23 cellular contexts compared by ENCODE assay signal in the genomic region with DNA sequence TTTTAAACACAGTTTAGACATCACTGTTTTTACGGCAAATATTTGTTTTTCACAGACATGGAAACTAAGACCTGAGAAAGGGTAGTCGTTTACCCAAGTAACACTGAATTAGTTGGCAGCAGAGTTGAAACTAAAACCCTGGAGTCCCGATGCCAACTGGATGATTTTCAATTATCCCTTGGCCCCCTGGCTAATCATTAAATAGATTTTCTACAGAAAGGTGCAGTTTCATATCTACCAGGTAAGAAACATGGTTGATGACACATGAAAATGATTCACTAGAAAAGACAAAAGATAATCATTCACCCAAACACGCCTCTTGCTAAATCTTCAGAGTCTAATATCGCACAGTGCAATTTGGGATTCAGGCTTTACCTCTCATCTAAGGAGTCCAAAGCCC.
DNase-seq lines count a peak whose midpoint lies in the region; ATAC-seq and TF ChIP-seq lines count a peak whose summit lies in the region.
"Had no signal": no experiment of that assay in that cellular context is flagged by ENCODE, and none has a peak within 500 bp of the region (broad histone marks: within the 10 kb centered on the region; RNA-seq: fewer than 3 reads in every experiment).

No MANE protein-coding gene starts in this region.

- no peaks in the 10 kb centered on the region for H3K36me3 ChIP-seq in Caco-2 (ENCODE audit: control insufficient read depth, insufficient read depth, low read length)
- no peaks in the 10 kb centered on the region for H3K36me3 ChIP-seq in HUES48 (ENCODE audit: control insufficient read depth, insufficient read depth, low read length)
- H3K36me3 ChIP-seq in heart left ventricle: no peaks in the 10 kb centered on the region
- H3K36me3 ChIP-seq: BE2C had no signal

- H3K27me3 Mint-ChIP-seq in Caco-2 (ENCODE audit: insufficient read depth, unreplicated experiment): no peaks in the 10 kb centered on the region
- H3K27me3 Mint-ChIP-seq: activated CD4-positive, alpha-beta T cell treated with anti-CD3 and anti-CD28 coated beads, Interleukin-2, amount 10 ng/mL, durations not matched to agents 7 days and 5 days; activated CD8-positive, alpha-beta memory T cell treated with anti-CD3 and anti-CD28 coated beads, Interleukin-2, amount 10 ng/mL, durations not matched to agents 7 days and 5 days; activated naive CD4-positive, alpha-beta T cell treated with anti-CD3 and anti-CD28 coated beads, Interleukin-2, amount 50 U/mL, for 24 hours; IgD-negative memory B cell; T-helper 17 cell had no signal

- DNase-seq in Caco-2: no peak
- peak; percentile 46 for DNase-seq in glomerular visceral epithelial cell (ENCODE audit: extremely low spot score)
- no peak for DNase-seq in retina
- no peak for DNase-seq in heart left ventricle
- DNase-seq in NCI-H524 (lab: John Stamatoyannopoulos, UW): no peak
- no peak for DNase-seq in activated naive CD4-positive, alpha-beta T cell treated with anti-CD3 and anti-CD28 coated beads, Interleukin-2, amount 50 U/mL, for 16 hours
- DNase-seq: activated CD4-positive, alpha-beta T cell treated with anti-CD3 and anti-CD28 coated beads, Interleukin-2, amount 10 ng/mL, durations not matched to agents 7 days and 5 days; activated CD8-positive, alpha-beta memory T cell treated with anti-CD3 and anti-CD28 coated beads, Interleukin-2, amount 10 ng/mL, durations not matched to agents 7 days and 5 days; BE2C; dorsolateral prefrontal cortex; erythroblast; islet precursor cell; NCI-H1417 treated with DMSO at 0.1 percent for 48 hours; NCI-H524 treated with DMSO at 0.1 percent for 48 hours; posterior cingulate gyrus; RPMI8226; T-helper 17 cell had no signal

- H3K27ac ChIP-seq in HUES48 (ENCODE audit: low read depth, low read length) (peak overlapping the region; percentile 32), heart left ventricle (no peak overlapping the region)
- H3K27ac ChIP-seq: dorsolateral prefrontal cortex, HL-60, SK-N-MC had no signal

- ATAC-seq in GM21423 (IDR thresholded peaks at IDR 0.05; ENCODE audit: unreplicated experiment): peak; percentile 28
- no peak for ATAC-seq in heart left ventricle
- ATAC-seq: activated CD8-positive, alpha-beta memory T cell treated with anti-CD3 and anti-CD28 coated beads, Interleukin-2, amount 10 ng/mL, durations not matched to agents 7 days and 5 days; T-helper 17 cell had no signal

- TF ChIP-seq POLR2A in heart left ventricle (IDR thresholded peaks at IDR 0.05): no peak

- H3K4me3 ChIP-seq in Caco-2 (ENCODE audit: low read depth, low read length) (no peak overlapping the region), HUES48 (ENCODE audit: low read depth, low read length) (no peak overlapping the region), heart left ventricle (no peak overlapping the region)
- H3K4me3 ChIP-seq: dorsolateral prefrontal cortex, SK-N-MC had no signal

- TF ChIP-seq CTCF in Caco-2 (IDR thresholded peaks at IDR 0.05; ENCODE audit: insufficient read depth in 1 of 2, low read depth in 1 of 2, low read length in 1 of 2, severe bottlenecking in 1 of 2, unreplicated experiment in 1 of 2) (no peak), heart left ventricle (IDR thresholded peaks at IDR 0.05) (no peak)

- H3K36me3 Mint-ChIP-seq in Caco-2 (ENCODE audit: insufficient read depth, unreplicated experiment): no peaks in the 10 kb centered on the region
- H3K36me3 Mint-ChIP-seq: activated CD8-positive, alpha-beta memory T cell treated with anti-CD3 and anti-CD28 coated beads, Interleukin-2, amount 10 ng/mL, durations not matched to agents 7 days and 5 days; activated naive CD4-positive, alpha-beta T cell treated with anti-CD3 and anti-CD28 coated beads, Interleukin-2, amount 50 U/mL, for 24 hours; IgD-negative memory B cell had no signal

- no peaks in the 10 kb centered on the region for H3K27me3 ChIP-seq in Caco-2 (replicated peaks; ENCODE audit: control insufficient read depth, insufficient read depth, low read length)
- H3K27me3 ChIP-seq in HUES48 (ENCODE audit: control insufficient read depth, insufficient read depth, low read length): no peaks in the 10 kb centered on the region
- no peaks in the 10 kb centered on the region for H3K27me3 ChIP-seq in heart left ventricle
- H3K27me3 ChIP-seq: BE2C, dorsolateral prefrontal cortex had no signal

- H3K4me3 Mint-ChIP-seq in Caco-2 (ENCODE audit: unreplicated experiment): no peak overlapping the region
- H3K4me3 Mint-ChIP-seq: activated CD4-positive, alpha-beta T cell treated with anti-CD3 and anti-CD28 coated beads, Interleukin-2, amount 10 ng/mL, durations not matched to agents 7 days and 5 days; activated CD8-positive, alpha-beta memory T cell treated with anti-CD3 and anti-CD28 coated beads, Interleukin-2, amount 10 ng/mL, durations not matched to agents 7 days and 5 days; activated naive CD4-positive, alpha-beta T cell treated with anti-CD3 and anti-CD28 coated beads, Interleukin-2, amount 50 U/mL, for 24 hours; IgD-negative memory B cell; T-helper 17 cell had no signal

- H3K9me3 ChIP-seq in Caco-2: no peaks in the 10 kb centered on the region
- no peaks in the 10 kb centered on the region for H3K9me3 ChIP-seq in HUES48 (ENCODE audit: control insufficient read depth, insufficient read depth, low read length)
- H3K9me3 ChIP-seq in heart left ventricle: no peaks in the 10 kb centered on the region
- H3K9me3 ChIP-seq: BE2C had no signal

- POLR2A ChIA-PET in Caco-2 (lab: Charles Lee): no interaction called here

- no peaks in the 10 kb centered on the region for H3K9me3 Mint-ChIP-seq in Caco-2 (ENCODE audit: unreplicated experiment)
- H3K9me3 Mint-ChIP-seq: activated naive CD4-positive, alpha-beta T cell treated with anti-CD3 and anti-CD28 coated beads, Interleukin-2, amount 50 U/mL, for 24 hours had no signal

- intact Hi-C loops in Caco-2 (cut with micrococcal nuclease; ENCODE audit: unreplicated experiment): no loop called here
- intact Hi-C loops in heart left ventricle (cut with DNase I): no loop called here

- CTCF ChIA-PET in Caco-2 (lab: Charles Lee): no interaction called here

- BruUV-seq in Caco-2 (replicated peaks; lab: Mats Ljungman, UMichigan): no TSS peak

- H3K4me1 Mint-ChIP-seq in Caco-2 (ENCODE audit: low read depth, unreplicated experiment): peaks cover 6% of the 10 kb centered on the region
- H3K4me1 Mint-ChIP-seq: activated CD4-positive, alpha-beta T cell treated with anti-CD3 and anti-CD28 coated beads, Interleukin-2, amount 10 ng/mL, durations not matched to agents 7 days and 5 days; activated CD8-positive, alpha-beta memory T cell treated with anti-CD3 and anti-CD28 coated beads, Interleukin-2, amount 10 ng/mL, durations not matched to agents 7 days and 5 days; activated naive CD4-positive, alpha-beta T cell treated with anti-CD3 and anti-CD28 coated beads, Interleukin-2, amount 50 U/mL, for 24 hours; IgD-negative memory B cell; T-helper 17 cell had no signal

- no peak overlapping the region for H3K9ac ChIP-seq in HUES48 (ENCODE audit: low read depth, low read length)

- 86 to 92% (median 87%) methylated on average over 5 of the region's 5 CpGs for WGBS in heart left ventricle, 4 donors

- H3K27ac Mint-ChIP-seq in Caco-2 (ENCODE audit: unreplicated experiment): peak overlapping the region; percentile 3
- H3K27ac Mint-ChIP-seq: activated CD4-positive, alpha-beta T cell treated with anti-CD3 and anti-CD28 coated beads, Interleukin-2, amount 10 ng/mL, durations not matched to agents 7 days and 5 days; activated CD8-positive, alpha-beta memory T cell treated with anti-CD3 and anti-CD28 coated beads, Interleukin-2, amount 10 ng/mL, durations not matched to agents 7 days and 5 days; activated naive CD4-positive, alpha-beta T cell treated with anti-CD3 and anti-CD28 coated beads, Interleukin-2, amount 50 U/mL, for 24 hours; IgD-negative memory B cell; T-helper 17 cell had no signal

- H3K4me1 ChIP-seq in Caco-2 (peaks cover 9% of the 10 kb centered on the region), HUES48 (ENCODE audit: control insufficient read depth, insufficient read depth, low read length) (peaks cover 3% of the 10 kb centered on the region; the same call in 1 of the 2 replicates), heart left ventricle (peaks cover 0 to 5% (median 0%) of the 10 kb centered on the region in 12 donors)
- H3K4me1 ChIP-seq: BE2C had no signal
